Comparison of ENCODE assay signal across 24 cellular contexts in the genomic region with DNA sequence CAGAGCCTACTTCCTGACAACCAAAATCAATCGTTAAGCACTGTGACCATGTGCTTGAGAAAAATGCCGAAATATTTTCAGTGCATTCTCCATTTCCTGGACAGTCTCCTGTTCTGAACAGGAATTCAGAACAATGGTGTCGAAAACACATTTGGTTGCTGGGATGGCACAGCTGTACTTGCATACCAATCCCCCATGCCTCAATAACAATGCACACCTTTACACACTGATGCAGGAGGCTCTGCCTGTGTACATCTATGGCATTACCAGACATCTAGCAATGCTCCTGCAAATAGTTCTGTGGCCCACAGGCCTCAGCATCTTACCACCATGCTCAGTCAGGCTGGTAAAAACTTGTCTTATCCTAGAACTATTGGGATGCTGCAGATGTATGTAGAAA. TPM values are rescaled to one million over a fixed set of nuclear protein-coding genes. Genes with fewer than 3 reads are reported as not detected.
DNase-seq lines count a peak whose midpoint lies in the region; ATAC-seq and TF ChIP-seq lines count a peak whose summit lies in the region.
"Had no signal": no experiment of that assay in that cellular context is flagged by ENCODE, and none has a peak within 500 bp of the region (broad histone marks: within the 10 kb centered on the region; RNA-seq: fewer than 3 reads in every experiment).

No MANE protein-coding gene starts in this region.

- DNase-seq in CD4-positive, alpha-beta T cell: no peak
- DNase-seq in GM23338 (ENCODE audit: low spot score) (no peak), coronary artery (ENCODE audit: low spot score) (peak; percentile 35), mesenchymal stem cell (no peak), inferior parietal cortex (ENCODE audit: extremely low spot score) (no peak), HCEC 1CT (no peak), islet precursor cell (no peak)
- no peak for DNase-seq in stimulated activated naive B cell treated with anti-CD40 and anti-IgM and Interleukin-4, amounts not matched to agents 10 μg/mL and 1 μg/mL and 100 μg/mL, for 72 hours
- DNase-seq: CD4-positive, CD25-positive, alpha-beta regulatory T cell; DND-41; GM23248; MV-4-11; NCI-H1105 treated with DMSO at 0.1 percent for 48 hours; NCI-H2029 treated with DMSO at 0.1 percent for 48 hours; NCI-H226; NCI-H510A treated with DMSO at 0.1 percent for 48 hours; NCI-H748 treated with DMSO at 0.1 percent for 48 hours; NK-92 treated with Interleukin-12 subunit alpha and Interleukin-12 subunit beta, amount 100 ng/mL, for 24 hours had no signal

- peaks cover 18% of the 10 kb centered on the region for H3F3A ChIP-seq in GM23338 (replicated peaks; ENCODE audit: low read depth)

- no peaks in the 10 kb centered on the region for H3K27me3 ChIP-seq in CD4-positive, alpha-beta T cell (ENCODE audit: control insufficient read depth, insufficient read depth, low read length)
- no peaks in the 10 kb centered on the region for H3K27me3 ChIP-seq in GM23338 (ENCODE audit: insufficient read depth)
- H3K27me3 ChIP-seq in mesenchymal stem cell (ENCODE audit: control insufficient read depth in 1 of 2, insufficient read depth in 1 of 2, low read length in 2 of 2): no peaks in the 10 kb centered on the region
- H3K27me3 ChIP-seq: SJSA1 had no signal

- H3K79me2 ChIP-seq in GM23338 (replicated peaks; ENCODE audit: insufficient read depth): peaks cover 75% of the 10 kb centered on the region

- no peaks in the 10 kb centered on the region for H3K9me3 Mint-ChIP-seq in CD4-positive, alpha-beta T cell
- no peaks in the 10 kb centered on the region for H3K9me3 Mint-ChIP-seq in GM23338
- H3K9me3 Mint-ChIP-seq in stimulated activated naive B cell treated with anti-CD40 and anti-IgM and Interleukin-4, amounts not matched to agents 10 μg/mL and 1 μg/mL and 100 μg/mL, for 72 hours: no peaks in the 10 kb centered on the region
- H3K9me3 Mint-ChIP-seq: CD4-positive, CD25-positive, alpha-beta regulatory T cell; IgD-negative memory B cell had no signal

- H4K20me1 ChIP-seq in GM23338 (replicated peaks; ENCODE audit: insufficient read depth): peaks cover 23% of the 10 kb centered on the region

- POLR2A ChIA-PET in CD4-positive, alpha-beta T cell (lab: Charles Lee): no interaction called here

- ATAC-seq in CD4-positive, alpha-beta T cell (ENCODE audit: poor library complexity): no peak
- ATAC-seq in GM23338: no peak
- no peak for ATAC-seq in stimulated activated naive B cell treated with anti-CD40 and anti-IgM and Interleukin-4, amounts not matched to agents 10 μg/mL and 1 μg/mL and 100 μg/mL, for 72 hours (replicated peaks)
- ATAC-seq: GM12878, HCT116, Panc1 had no signal

- no peak overlapping the region for H3K4me2 ChIP-seq in GM23338
- H3K4me2 ChIP-seq in mesenchymal stem cell (ENCODE audit: low read length, poor library complexity, severe bottlenecking): no peak overlapping the region

- H3K27ac ChIP-seq in CD4-positive, alpha-beta T cell (ENCODE audit: low read depth, low read length): no peak overlapping the region
- H3K27ac ChIP-seq in GM23338 (ENCODE audit: low read depth) (peak overlapping the region; percentile 1; the same call in 1 of the 2 replicates), coronary artery (no peak overlapping the region), mesenchymal stem cell (ENCODE audit: low read length, poor library complexity, severe bottlenecking) (no peak overlapping the region)
- H3K27ac ChIP-seq: GM23248, SJSA1 had no signal

- TF ChIP-seq CTCF in CD4-positive, alpha-beta T cell (IDR thresholded peaks at IDR 0.05): no peak
- TF ChIP-seq CTCF in GM23338 (conservative IDR thresholded peaks at IDR 0.05; ENCODE audit: low read depth in 2 of 2): no peak
- no peak for TF ChIP-seq CTCF in coronary artery (IDR thresholded peaks at IDR 0.05)

- intact Hi-C loops in CD4-positive, alpha-beta T cell (cut with DNase I, micrococcal nuclease): no loop called here

- no peaks in the 10 kb centered on the region for H3K9me2 ChIP-seq in GM23338 (ENCODE audit: insufficient read depth)

- no peak overlapping the region for H2BK5ac ChIP-seq in mesenchymal stem cell (ENCODE audit: low read depth, low read length, poor library complexity, severe bottlenecking)

- H3K18ac ChIP-seq in mesenchymal stem cell (ENCODE audit: low read depth in 1 of 2, low read length in 2 of 2): no peak overlapping the region

- H3K36me3 ChIP-seq in GM23338 (ENCODE audit: insufficient read depth): 0 out of 2 replicates have a peak, but pooled peaks cover 1% of the 10 kb centered on the region
- peaks cover 5 to 22% of the 10 kb centered on the region in 2 experiments for H3K36me3 ChIP-seq in mesenchymal stem cell (ENCODE audit: control insufficient read depth in 1 of 2, insufficient read depth in 2 of 2, low read depth in 1 of 2, low read length in 2 of 2)

- H2BK15ac ChIP-seq in mesenchymal stem cell (ENCODE audit: low read depth, poor library complexity, severe bottlenecking): no peak overlapping the region

- no peaks in the 10 kb centered on the region for H3K27me3 Mint-ChIP-seq in CD4-positive, alpha-beta T cell
- no peaks in the 10 kb centered on the region for H3K27me3 Mint-ChIP-seq in GM23338 (ENCODE audit: insufficient read depth, low read depth, poor library complexity)
- no peaks in the 10 kb centered on the region for H3K27me3 Mint-ChIP-seq in stimulated activated naive B cell treated with anti-CD40 and anti-IgM and Interleukin-4, amounts not matched to agents 10 μg/mL and 1 μg/mL and 100 μg/mL, for 72 hours
- H3K27me3 Mint-ChIP-seq: CD4-positive, CD25-positive, alpha-beta regulatory T cell; IgD-negative memory B cell had no signal

- no peak overlapping the region for H2BK120ac ChIP-seq in mesenchymal stem cell (ENCODE audit: low read depth, low read length)

- H3K36me3 Mint-ChIP-seq in CD4-positive, alpha-beta T cell (ENCODE audit: low read depth): peaks cover 34% of the 10 kb centered on the region
- H3K36me3 Mint-ChIP-seq in GM23338 (ENCODE audit: low read depth): peaks cover 45% of the 10 kb centered on the region
- H3K36me3 Mint-ChIP-seq in stimulated activated naive B cell treated with anti-CD40 and anti-IgM and Interleukin-4, amounts not matched to agents 10 μg/mL and 1 μg/mL and 100 μg/mL, for 72 hours: peaks cover 4 to 11% of the 10 kb centered on the region in 2 donors
- H3K36me3 Mint-ChIP-seq: IgD-negative memory B cell had no signal

- peaks cover 43% of the 10 kb centered on the region for H3K4me1 Mint-ChIP-seq in CD4-positive, alpha-beta T cell (ENCODE audit: low read depth)
- peaks cover 17% of the 10 kb centered on the region for H3K4me1 Mint-ChIP-seq in GM23338
- peaks cover 9 to 51% of the 10 kb centered on the region in 2 donors for H3K4me1 Mint-ChIP-seq in stimulated activated naive B cell treated with anti-CD40 and anti-IgM and Interleukin-4, amounts not matched to agents 10 μg/mL and 1 μg/mL and 100 μg/mL, for 72 hours

- CTCF ChIA-PET in CD4-positive, alpha-beta T cell (lab: Charles Lee): no interaction called here

- H2AK5ac ChIP-seq in mesenchymal stem cell (ENCODE audit: low read length, severe bottlenecking): no peak overlapping the region

- H3K27ac Mint-ChIP-seq in CD4-positive, alpha-beta T cell: peak overlapping the region; percentile 52
- no peak overlapping the region for H3K27ac Mint-ChIP-seq in GM23338
- no peak overlapping the region for H3K27ac Mint-ChIP-seq in stimulated activated naive B cell treated with anti-CD40 and anti-IgM and Interleukin-4, amounts not matched to agents 10 μg/mL and 1 μg/mL and 100 μg/mL, for 72 hours

- no peak overlapping the region for H4K91ac ChIP-seq in mesenchymal stem cell (ENCODE audit: low read length)

- no peak overlapping the region for H3K4me3 Mint-ChIP-seq in CD4-positive, alpha-beta T cell
- H3K4me3 Mint-ChIP-seq in GM23338: no peak overlapping the region
- H3K4me3 Mint-ChIP-seq in stimulated activated naive B cell treated with anti-CD40 and anti-IgM and Interleukin-4, amounts not matched to agents 10 μg/mL and 1 μg/mL and 100 μg/mL, for 72 hours: no peak overlapping the region
- H3K4me3 Mint-ChIP-seq: CD4-positive, CD25-positive, alpha-beta regulatory T cell had no signal

- H3K4me3 ChIP-seq in GM23338 (no peak overlapping the region), coronary artery (no peak overlapping the region), mesenchymal stem cell (ENCODE audit: insufficient read depth in 1 of 2, low read depth in 1 of 2, low read length in 2 of 2) (no peak overlapping the region)
- H3K4me3 ChIP-seq: GM12878, GM23248, SJSA1 had no signal

- no peak overlapping the region for H3K23ac ChIP-seq in mesenchymal stem cell (ENCODE audit: low read length in 2 of 2)

- no peak overlapping the region for H2BK12ac ChIP-seq in mesenchymal stem cell (ENCODE audit: low read length in 2 of 2)

- no peak overlapping the region for H2AFZ ChIP-seq in GM23338
- H2AFZ ChIP-seq in mesenchymal stem cell (ENCODE audit: low read depth, low read length): no peak overlapping the region
- H2AFZ ChIP-seq: GM23248 had no signal

- H3K79me1 ChIP-seq in mesenchymal stem cell (replicated peaks; ENCODE audit: low read length, poor library complexity, severe bottlenecking): peaks cover 11% of the 10 kb centered on the region

- peaks cover 9% of the 10 kb centered on the region for H3K4me1 ChIP-seq in GM23338 (ENCODE audit: insufficient read depth)
- H3K4me1 ChIP-seq in mesenchymal stem cell (ENCODE audit: control insufficient read depth, insufficient read depth, low read depth, low read length): no peaks in the 10 kb centered on the region

- no peaks in the 10 kb centered on the region for H3K9me3 ChIP-seq in CD4-positive, alpha-beta T cell (ENCODE audit: control insufficient read depth, low read length)
- no peaks in the 10 kb centered on the region for H3K9me3 ChIP-seq in mesenchymal stem cell (ENCODE audit: control insufficient read depth, low read length)
- H3K9me3 ChIP-seq: Caco-2, SJSA1 had no signal

- no peak overlapping the region for H4K8ac ChIP-seq in mesenchymal stem cell (ENCODE audit: low read length)

- peak overlapping the region; percentile 36 for H3K9ac ChIP-seq in mesenchymal stem cell (ENCODE audit: low read length)
- H3K9ac ChIP-seq: GM23248 had no signal

- H3K14ac ChIP-seq in mesenchymal stem cell (ENCODE audit: low read length in 2 of 2): no peak overlapping the region

- WGBS in mesenchymal stem cell: 99% methylated on average over 3 of the region's 3 CpGs

- H3K4ac ChIP-seq in mesenchymal stem cell (ENCODE audit: low read depth in 1 of 2, low read length in 2 of 2): no peak overlapping the region

RNA-seq across cellular contexts. Expression of a gene that starts 6.2 kb away (rescaled TPM):
- total RNA-seq in CD4-positive, alpha-beta T cell: 10 to 100 TPM; 25.8 to 28.5 TPM
- total RNA-seq in GM23338 (2014; rRNA removed; shearing (Covaris generic)): 147 and 155 TPM in 2 replicates
- 24.4 and 25.5 TPM in 2 replicates for polyA plus RNA-seq in GM23338 (2016; fragmentation: Nextera tagmentation; extraction: Ambion mirVana)
- 68.6 TPM for polyA plus RNA-seq in mesenchymal stem cell (2013, experiment 1 of 2)
- polyA plus RNA-seq in mesenchymal stem cell (2013, experiment 2 of 2): 67.4 TPM

RNA-seq across cellular contexts. Expression of a gene that starts 6.2 kb away (rescaled TPM):
- 10 to 100 TPM; 40.1 to 40.3 TPM for total RNA-seq in CD4-positive, alpha-beta T cell
- 66.6 and 76.7 TPM in 2 replicates for total RNA-seq in GM23338 (2014; rRNA removed; shearing (Covaris generic))
- 63.2 TPM in 2 replicates for polyA plus RNA-seq in GM23338 (2016; fragmentation: Nextera tagmentation; extraction: Ambion mirVana)
- 27.9 TPM for polyA plus RNA-seq in mesenchymal stem cell (2013, experiment 1 of 2)
- polyA plus RNA-seq in mesenchymal stem cell (2013, experiment 2 of 2): 27.8 TPM

RNA-seq across cellular contexts. Expression of a gene that starts 20.8 kb away (rescaled TPM):
- 1 to 10 TPM; 3.2 to 3.4 TPM for total RNA-seq in CD4-positive, alpha-beta T cell
- 54.9 and 56.7 TPM in 2 replicates for total RNA-seq in GM23338 (2014; rRNA removed; shearing (Covaris generic))
- 7.3 TPM in 2 replicates for polyA plus RNA-seq in GM23338 (2016; fragmentation: Nextera tagmentation; extraction: Ambion mirVana)
- 0.06 TPM for polyA plus RNA-seq in mesenchymal stem cell (2013, experiment 1 of 2)
- 0.10 TPM for polyA plus RNA-seq in mesenchymal stem cell (2013, experiment 2 of 2)
- polyA plus RNA-seq: GM23248 had no signal

Comparison
In these comparisons a context has a peak if more than half of its experiments do, and no peak if none do; other contexts are left out.
1. RNA of a gene that starts 20.8 kb away (total RNA-seq): 54.9 to 56.7 TPM in GM23338; 3.2 to 3.4 TPM in CD4-positive, alpha-beta T cell; every median in the first group is over 10 times any median in the second.